In the genomic region with DNA sequence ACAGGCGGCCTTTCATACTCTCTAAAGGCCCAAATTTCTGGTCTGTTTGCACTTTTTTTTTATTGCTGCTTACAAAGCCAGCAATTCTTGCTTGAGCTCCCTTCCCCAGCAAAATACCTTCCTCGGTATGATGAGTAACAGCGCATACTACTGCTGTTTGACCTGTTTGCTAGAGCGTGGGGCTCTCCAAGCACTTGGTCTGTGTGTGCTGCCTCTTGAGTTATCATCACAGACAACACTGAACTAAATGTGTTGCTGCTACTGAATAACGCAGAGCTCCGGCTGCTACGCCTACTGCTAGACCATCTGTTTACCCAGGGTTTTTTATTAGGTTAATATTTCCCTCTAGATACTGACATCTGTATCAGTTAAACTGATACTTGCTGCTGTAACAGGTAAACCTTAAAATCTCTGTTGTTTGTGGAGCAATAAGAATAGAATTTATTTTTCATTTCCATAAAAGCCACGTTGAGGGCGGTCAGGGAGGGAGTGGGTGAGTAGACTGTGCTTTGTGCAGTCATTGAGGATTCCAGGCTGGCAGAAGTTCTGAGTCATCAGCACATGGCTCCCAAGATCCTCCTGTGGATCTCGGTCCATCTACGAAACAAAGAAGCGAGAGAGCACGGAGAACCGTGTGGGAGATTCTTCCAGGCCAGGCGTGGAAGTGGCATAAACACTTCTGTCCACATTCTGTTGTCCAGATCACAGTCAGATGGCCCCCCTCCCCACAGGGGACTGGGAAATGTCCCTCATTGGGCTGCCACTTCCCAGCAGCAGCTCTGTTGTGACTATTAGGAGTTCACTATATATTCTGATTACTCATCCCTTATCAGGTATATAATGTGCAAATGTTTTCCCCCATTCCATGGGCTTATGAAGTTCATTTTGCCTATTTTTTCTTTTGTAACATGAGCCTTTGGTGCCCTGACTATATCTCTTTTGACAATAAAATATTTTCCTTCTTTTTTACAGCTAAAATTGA, we compare ENCODE assay signal across 1 cellular context.
A peak's percentile ranks its signal among the peaks of the same experiment; 100 is the strongest.
TF ChIP-seq lines count a peak whose summit lies in the region.

No MANE protein-coding gene starts in this region.

TF ChIP-seq in K562, 482 proteins besides CTCF, POLR2A, EP300 and RAD21 (continued from another document and continues in another):
- TF ChIP-seq, protein P1, sequence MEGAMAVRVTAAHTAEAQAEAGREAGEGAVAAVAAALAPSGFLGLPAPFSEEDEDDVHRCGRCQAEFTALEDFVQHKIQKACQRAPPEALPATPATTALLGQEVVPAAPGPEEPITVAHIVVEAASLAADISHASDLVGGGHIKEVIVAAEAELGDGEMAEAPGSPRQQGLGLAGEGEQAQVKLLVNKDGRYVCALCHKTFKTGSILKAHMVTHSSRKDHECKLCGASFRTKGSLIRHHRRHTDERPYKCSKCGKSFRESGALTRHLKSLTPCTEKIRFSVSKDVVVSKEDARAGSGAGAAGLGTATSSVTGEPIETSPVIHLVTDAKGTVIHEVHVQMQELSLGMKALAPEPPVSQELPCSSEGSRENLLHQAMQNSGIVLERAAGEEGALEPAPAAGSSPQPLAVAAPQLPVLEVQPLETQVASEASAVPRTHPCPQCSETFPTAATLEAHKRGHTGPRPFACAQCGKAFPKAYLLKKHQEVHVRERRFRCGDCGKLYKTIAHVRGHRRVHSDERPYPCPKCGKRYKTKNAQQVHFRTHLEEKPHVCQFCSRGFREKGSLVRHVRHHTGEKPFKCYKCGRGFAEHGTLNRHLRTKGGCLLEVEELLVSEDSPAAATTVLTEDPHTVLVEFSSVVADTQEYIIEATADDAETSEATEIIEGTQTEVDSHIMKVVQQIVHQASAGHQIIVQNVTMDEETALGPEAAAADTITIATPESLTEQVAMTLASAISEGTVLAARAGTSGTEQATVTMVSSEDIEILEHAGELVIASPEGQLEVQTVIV (CRISPR knock-in tag; IDR thresholded peaks at IDR 0.05; ENCODE audit: borderline replicate concordance), result no peak
- TF ChIP-seq ZNF23 (CRISPR knock-in tag; IDR thresholded peaks at IDR 0.05), result no peak
- TF ChIP-seq RFX1 (IDR thresholded peaks at IDR 0.05), result no peak
- no peak for TF ChIP-seq ZNF436 (CRISPR knock-in tag; IDR thresholded peaks at IDR 0.05)
- TF ChIP-seq, protein P2, sequence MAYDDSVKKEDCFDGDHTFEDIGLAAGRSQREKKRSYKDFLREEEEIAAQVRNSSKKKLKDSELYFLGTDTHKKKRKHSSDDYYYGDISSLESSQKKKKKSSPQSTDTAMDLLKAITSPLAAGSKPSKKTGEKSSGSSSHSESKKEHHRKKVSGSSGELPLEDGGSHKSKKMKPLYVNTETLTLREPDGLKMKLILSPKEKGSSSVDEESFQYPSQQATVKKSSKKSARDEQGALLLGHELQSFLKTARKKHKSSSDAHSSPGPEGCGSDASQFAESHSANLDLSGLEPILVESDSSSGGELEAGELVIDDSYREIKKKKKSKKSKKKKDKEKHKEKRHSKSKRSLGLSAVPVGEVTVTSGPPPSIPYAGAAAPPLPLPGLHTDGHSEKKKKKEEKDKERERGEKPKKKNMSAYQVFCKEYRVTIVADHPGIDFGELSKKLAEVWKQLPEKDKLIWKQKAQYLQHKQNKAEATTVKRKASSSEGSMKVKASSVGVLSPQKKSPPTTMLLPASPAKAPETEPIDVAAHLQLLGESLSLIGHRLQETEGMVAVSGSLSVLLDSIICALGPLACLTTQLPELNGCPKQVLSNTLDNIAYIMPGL (CRISPR knock-in tag; IDR thresholded peaks at IDR 0.05), result no peak
- no peak for TF ChIP-seq HSF4 (CRISPR knock-in tag; IDR thresholded peaks at IDR 0.05; ENCODE audit: borderline replicate concordance)
- no peak for TF ChIP-seq SMC3 (conservative IDR thresholded peaks at IDR 0.05; ENCODE audit: insufficient read depth, low read depth, low read length)
- TF ChIP-seq XRCC3 (IDR thresholded peaks at IDR 0.05), result no peak
- TF ChIP-seq, protein P3, sequence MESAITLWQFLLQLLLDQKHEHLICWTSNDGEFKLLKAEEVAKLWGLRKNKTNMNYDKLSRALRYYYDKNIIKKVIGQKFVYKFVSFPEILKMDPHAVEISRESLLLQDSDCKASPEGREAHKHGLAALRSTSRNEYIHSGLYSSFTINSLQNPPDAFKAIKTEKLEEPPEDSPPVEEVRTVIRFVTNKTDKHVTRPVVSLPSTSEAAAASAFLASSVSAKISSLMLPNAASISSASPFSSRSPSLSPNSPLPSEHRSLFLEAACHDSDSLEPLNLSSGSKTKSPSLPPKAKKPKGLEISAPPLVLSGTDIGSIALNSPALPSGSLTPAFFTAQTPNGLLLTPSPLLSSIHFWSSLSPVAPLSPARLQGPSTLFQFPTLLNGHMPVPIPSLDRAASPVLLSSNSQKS (CRISPR knock-in tag; IDR thresholded peaks at IDR 0.05), result no peak
- peak; percentile 49; the same call in 1 of the 2 replicates for TF ChIP-seq ZNF12 (CRISPR knock-in tag; IDR thresholded peaks at IDR 0.05)
- TF ChIP-seq CTBP1 (IDR thresholded peaks at IDR 0.05; ENCODE audit: borderline replicate concordance), result no peak
- TF ChIP-seq TCF7 (IDR thresholded peaks at IDR 0.05; ENCODE audit: borderline replicate concordance), result no peak
- TF ChIP-seq PCBP2 (IDR thresholded peaks at IDR 0.05; ENCODE audit: low read depth, low read length, poor library complexity, severe bottlenecking), result no peak
- TF ChIP-seq CEBPG (CRISPR knock-in tag; IDR thresholded peaks at IDR 0.05), result no peak
- no peak for TF ChIP-seq CEBPG (tag; conservative IDR thresholded peaks at IDR 0.05 in 1 of 2, IDR thresholded peaks at IDR 0.05 in 1 of 2)
- TF ChIP-seq ZNF232 (CRISPR knock-in tag; IDR thresholded peaks at IDR 0.05), result no peak
- TF ChIP-seq, protein P4, sequence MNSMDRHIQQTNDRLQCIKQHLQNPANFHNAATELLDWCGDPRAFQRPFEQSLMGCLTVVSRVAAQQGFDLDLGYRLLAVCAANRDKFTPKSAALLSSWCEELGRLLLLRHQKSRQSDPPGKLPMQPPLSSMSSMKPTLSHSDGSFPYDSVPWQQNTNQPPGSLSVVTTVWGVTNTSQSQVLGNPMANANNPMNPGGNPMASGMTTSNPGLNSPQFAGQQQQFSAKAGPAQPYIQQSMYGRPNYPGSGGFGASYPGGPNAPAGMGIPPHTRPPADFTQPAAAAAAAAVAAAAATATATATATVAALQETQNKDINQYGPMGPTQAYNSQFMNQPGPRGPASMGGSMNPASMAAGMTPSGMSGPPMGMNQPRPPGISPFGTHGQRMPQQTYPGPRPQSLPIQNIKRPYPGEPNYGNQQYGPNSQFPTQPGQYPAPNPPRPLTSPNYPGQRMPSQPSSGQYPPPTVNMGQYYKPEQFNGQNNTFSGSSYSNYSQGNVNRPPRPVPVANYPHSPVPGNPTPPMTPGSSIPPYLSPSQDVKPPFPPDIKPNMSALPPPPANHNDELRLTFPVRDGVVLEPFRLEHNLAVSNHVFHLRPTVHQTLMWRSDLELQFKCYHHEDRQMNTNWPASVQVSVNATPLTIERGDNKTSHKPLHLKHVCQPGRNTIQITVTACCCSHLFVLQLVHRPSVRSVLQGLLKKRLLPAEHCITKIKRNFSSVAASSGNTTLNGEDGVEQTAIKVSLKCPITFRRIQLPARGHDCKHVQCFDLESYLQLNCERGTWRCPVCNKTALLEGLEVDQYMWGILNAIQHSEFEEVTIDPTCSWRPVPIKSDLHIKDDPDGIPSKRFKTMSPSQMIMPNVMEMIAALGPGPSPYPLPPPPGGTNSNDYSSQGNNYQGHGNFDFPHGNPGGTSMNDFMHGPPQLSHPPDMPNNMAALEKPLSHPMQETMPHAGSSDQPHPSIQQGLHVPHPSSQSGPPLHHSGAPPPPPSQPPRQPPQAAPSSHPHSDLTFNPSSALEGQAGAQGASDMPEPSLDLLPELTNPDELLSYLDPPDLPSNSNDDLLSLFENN (IDR thresholded peaks at IDR 0.05; ENCODE audit: low read depth in 2 of 2, low read length in 2 of 2), result no peak
- no peak for TF ChIP-seq CBX1 (IDR thresholded peaks at IDR 0.05; ENCODE audit: low read depth)
- TF ChIP-seq ZNF316 (IDR thresholded peaks at IDR 0.05), result 0 out of 2 replicates have a peak, but pooled peaks have one; percentile 18
- TF ChIP-seq, protein P5, sequence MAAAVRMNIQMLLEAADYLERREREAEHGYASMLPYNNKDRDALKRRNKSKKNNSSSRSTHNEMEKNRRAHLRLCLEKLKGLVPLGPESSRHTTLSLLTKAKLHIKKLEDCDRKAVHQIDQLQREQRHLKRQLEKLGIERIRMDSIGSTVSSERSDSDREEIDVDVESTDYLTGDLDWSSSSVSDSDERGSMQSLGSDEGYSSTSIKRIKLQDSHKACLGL (CRISPR knock-in tag; IDR thresholded peaks at IDR 0.05; ENCODE audit: borderline replicate concordance, poor library complexity, severe bottlenecking), result no peak
- TF ChIP-seq, protein P6, sequence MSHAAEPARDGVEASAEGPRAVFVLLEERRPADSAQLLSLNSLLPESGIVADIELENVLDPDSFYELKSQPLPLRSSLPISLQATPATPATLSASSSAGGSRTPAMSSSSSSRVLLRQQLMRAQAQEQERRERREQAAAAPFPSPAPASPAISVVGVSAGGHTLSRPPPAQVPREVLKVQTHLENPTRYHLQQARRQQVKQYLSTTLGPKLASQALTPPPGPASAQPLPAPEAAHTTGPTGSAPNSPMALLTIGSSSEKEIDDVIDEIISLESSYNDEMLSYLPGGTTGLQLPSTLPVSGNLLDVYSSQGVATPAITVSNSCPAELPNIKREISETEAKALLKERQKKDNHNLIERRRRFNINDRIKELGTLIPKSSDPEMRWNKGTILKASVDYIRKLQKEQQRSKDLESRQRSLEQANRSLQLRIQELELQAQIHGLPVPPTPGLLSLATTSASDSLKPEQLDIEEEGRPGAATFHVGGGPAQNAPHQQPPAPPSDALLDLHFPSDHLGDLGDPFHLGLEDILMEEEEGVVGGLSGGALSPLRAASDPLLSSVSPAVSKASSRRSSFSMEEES (CRISPR knock-in tag; IDR thresholded peaks at IDR 0.05), result no peak
- peak; percentile 26; the same call in 1 of the 2 replicates for TF ChIP-seq EP400 (IDR thresholded peaks at IDR 0.05)
- TF ChIP-seq ZZZ3 (IDR thresholded peaks at IDR 0.05), result no peak
- no peak for TF ChIP-seq SMAD4 (CRISPR knock-in tag; conservative IDR thresholded peaks at IDR 0.05)
- TF ChIP-seq FOXM1 (IDR thresholded peaks at IDR 0.05; ENCODE audit: low read depth), result no peak
- TF ChIP-seq FOXM1 (CRISPR knock-in tag; IDR thresholded peaks at IDR 0.05; ENCODE audit: low read depth), result no peak
- TF ChIP-seq, protein P7, sequence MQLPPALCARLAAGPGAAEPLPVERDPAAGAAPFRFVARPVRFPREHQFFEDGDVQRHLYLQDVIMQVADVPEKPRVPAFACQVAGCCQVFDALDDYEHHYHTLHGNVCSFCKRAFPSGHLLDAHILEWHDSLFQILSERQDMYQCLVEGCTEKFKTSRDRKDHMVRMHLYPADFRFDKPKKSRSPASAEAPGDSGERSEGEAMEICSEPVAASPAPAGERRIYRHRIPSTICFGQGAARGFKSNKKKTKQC (CRISPR knock-in tag; IDR thresholded peaks at IDR 0.05), result no peak
- TF ChIP-seq CAMTA2 (CRISPR knock-in tag; conservative IDR thresholded peaks at IDR 0.05), result no peak
- TF ChIP-seq, protein P8, sequence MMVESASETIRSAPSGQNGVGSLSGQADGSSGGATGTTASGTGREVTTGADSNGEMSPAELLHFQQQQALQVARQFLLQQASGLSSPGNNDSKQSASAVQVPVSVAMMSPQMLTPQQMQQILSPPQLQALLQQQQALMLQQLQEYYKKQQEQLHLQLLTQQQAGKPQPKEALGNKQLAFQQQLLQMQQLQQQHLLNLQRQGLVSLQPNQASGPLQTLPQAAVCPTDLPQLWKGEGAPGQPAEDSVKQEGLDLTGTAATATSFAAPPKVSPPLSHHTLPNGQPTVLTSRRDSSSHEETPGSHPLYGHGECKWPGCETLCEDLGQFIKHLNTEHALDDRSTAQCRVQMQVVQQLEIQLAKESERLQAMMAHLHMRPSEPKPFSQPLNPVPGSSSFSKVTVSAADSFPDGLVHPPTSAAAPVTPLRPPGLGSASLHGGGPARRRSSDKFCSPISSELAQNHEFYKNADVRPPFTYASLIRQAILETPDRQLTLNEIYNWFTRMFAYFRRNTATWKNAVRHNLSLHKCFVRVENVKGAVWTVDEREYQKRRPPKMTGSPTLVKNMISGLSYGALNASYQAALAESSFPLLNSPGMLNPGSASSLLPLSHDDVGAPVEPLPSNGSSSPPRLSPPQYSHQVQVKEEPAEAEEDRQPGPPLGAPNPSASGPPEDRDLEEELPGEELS (CRISPR knock-in tag; IDR thresholded peaks at IDR 0.05; ENCODE audit: borderline replicate concordance), result no peak
- TF ChIP-seq, protein P9, sequence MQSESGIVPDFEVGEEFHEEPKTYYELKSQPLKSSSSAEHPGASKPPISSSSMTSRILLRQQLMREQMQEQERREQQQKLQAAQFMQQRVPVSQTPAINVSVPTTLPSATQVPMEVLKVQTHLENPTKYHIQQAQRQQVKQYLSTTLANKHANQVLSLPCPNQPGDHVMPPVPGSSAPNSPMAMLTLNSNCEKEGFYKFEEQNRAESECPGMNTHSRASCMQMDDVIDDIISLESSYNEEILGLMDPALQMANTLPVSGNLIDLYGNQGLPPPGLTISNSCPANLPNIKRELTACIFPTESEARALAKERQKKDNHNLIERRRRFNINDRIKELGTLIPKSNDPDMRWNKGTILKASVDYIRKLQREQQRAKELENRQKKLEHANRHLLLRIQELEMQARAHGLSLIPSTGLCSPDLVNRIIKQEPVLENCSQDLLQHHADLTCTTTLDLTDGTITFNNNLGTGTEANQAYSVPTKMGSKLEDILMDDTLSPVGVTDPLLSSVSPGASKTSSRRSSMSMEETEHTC (IDR thresholded peaks at IDR 0.05), result no peak
- no peak for TF ChIP-seq ARNT (IDR thresholded peaks at IDR 0.05)
- TF ChIP-seq PHF20 (IDR thresholded peaks at IDR 0.05; ENCODE audit: partially characterized antibody), result no peak
- no peak for TF ChIP-seq CBX3 (IDR thresholded peaks at IDR 0.05; ENCODE audit: borderline replicate concordance in 1 of 2, low read length in 2 of 2)
- 0 out of 2 replicates have a peak, but pooled peaks have one; percentile 26 for TF ChIP-seq DMBX1 (CRISPR knock-in tag; IDR thresholded peaks at IDR 0.05; ENCODE audit: borderline replicate concordance)
- TF ChIP-seq, protein P10, sequence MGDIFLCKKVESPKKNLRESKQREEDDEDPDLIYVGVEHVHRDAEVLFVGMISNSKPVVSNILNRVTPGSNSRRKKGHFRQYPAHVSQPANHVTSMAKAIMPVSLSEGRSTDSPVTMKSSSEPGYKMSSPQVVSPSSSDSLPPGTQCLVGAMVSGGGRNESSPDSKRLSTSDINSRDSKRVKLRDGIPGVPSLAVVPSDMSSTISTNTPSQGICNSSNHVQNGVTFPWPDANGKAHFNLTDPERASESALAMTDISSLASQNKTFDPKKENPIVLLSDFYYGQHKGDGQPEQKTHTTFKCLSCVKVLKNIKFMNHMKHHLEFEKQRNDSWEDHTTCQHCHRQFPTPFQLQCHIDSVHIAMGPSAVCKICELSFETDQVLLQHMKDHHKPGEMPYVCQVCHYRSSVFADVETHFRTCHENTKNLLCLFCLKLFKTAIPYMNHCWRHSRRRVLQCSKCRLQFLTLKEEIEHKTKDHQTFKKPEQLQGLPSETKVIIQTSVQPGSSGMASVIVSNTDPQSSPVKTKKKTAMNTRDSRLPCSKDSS (IDR thresholded peaks at IDR 0.05; ENCODE audit: low read depth, partially characterized antibody), result no peak
- TF ChIP-seq NCOA1 (IDR thresholded peaks at IDR 0.05; ENCODE audit: low read depth), result no peak
- TF ChIP-seq C11orf30 (IDR thresholded peaks at IDR 0.05; ENCODE audit: low read depth), result peak; percentile 35; the same call in 1 of the 2 replicates
- TF ChIP-seq POLR2B (IDR thresholded peaks at IDR 0.05; ENCODE audit: low read depth, partially characterized antibody), result no peak
- no peak for TF ChIP-seq CREB1 (IDR thresholded peaks at IDR 0.05)
- no peak for TF ChIP-seq CREB1 (CRISPR knock-in tag; IDR thresholded peaks at IDR 0.05)
- no peak for TF ChIP-seq SIN3B (IDR thresholded peaks at IDR 0.05; ENCODE audit: low read depth)
